ENCODE assay signal across 8 cellular contexts in the genomic region with DNA sequence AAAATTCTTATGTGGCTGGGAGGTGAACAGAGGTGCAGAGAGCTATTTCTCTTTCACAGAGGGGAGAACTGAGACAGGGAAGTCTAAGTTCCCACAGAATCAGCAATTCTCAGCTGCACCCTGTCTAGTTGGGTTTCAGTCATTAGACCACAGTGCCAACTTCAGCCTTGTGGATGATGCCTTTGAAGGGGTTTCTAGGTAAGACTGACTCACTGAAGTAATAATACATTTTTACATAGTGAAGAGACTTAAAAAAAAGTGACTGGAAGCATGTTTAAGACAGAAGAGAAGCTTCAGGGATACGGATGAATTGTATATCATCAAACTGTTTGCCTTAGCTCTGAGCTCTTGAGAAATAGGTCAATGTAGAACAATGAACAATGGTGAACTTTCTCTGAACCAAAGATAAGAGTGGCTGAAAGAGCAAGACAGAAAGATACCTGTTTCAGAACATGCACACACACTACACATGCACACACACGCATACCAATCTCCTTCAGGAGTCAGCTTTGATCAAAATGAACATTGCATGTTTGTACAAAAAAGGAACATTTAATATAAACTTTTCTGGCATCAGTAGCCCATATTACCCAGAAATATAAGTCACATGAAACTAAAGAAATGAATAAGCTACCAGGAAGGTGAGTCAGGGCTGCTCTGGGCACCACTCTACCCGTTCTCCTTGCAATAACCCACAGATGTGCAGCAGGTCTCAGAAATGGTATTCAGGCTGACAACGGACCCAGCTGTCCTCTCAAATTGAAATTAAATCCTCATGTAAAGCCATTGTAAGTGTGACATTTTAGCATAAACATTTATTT. TPM values are rescaled to one million over a fixed set of nuclear protein-coding genes. Genes with fewer than 3 reads are reported as not detected.
DNase-seq lines count a peak whose midpoint lies in the region; ATAC-seq and TF ChIP-seq lines count a peak whose summit lies in the region.

No MANE protein-coding gene starts in this region.

- no peak for TF ChIP-seq CTCF in neutrophil (IDR thresholded peaks at IDR 0.05)
- no peak for TF ChIP-seq CTCF in left ventricle myocardium inferior (IDR thresholded peaks at IDR 0.05; ENCODE audit: borderline replicate concordance)
- no peak for TF ChIP-seq CTCF in GM20000 (IDR thresholded peaks at IDR 0.05; ENCODE audit: extremely low read depth, missing control alignments)

- H3K9me3 ChIP-seq in adipocyte (ENCODE audit: control insufficient read depth, low read length) = no peaks in the 10 kb centered on the region
- no peaks in the 10 kb centered on the region for H3K9me3 ChIP-seq in neutrophil
- H3K9me3 ChIP-seq in left ventricle myocardium inferior (replicated peaks) = no peaks in the 10 kb centered on the region

- ATAC-seq in GM18505 (IDR thresholded peaks at IDR 0.05; ENCODE audit: unreplicated experiment) = peak; percentile 88

- H3K36me3 ChIP-seq in adipocyte (ENCODE audit: control insufficient read depth, insufficient read depth, low read length, severe bottlenecking) = no peaks in the 10 kb centered on the region
- H3K36me3 ChIP-seq in neutrophil = no peaks in the 10 kb centered on the region
- no peaks in the 10 kb centered on the region for H3K36me3 ChIP-seq in left ventricle myocardium inferior

- H3K4me3 ChIP-seq in adipocyte (ENCODE audit: low read length) = no peak overlapping the region
- no peak overlapping the region for H3K4me3 ChIP-seq in neutrophil (ENCODE audit: low read depth in 1 of 2, low read length in 1 of 2)
- no peak overlapping the region for H3K4me3 ChIP-seq in left ventricle myocardium inferior

- no peak for TF ChIP-seq POLR2A in GM18505 (IDR thresholded peaks at IDR 0.05; ENCODE audit: borderline replicate concordance, extremely low read depth, insufficient read depth, insufficient read length)

- H3K4me1 ChIP-seq in adipocyte (ENCODE audit: control insufficient read depth, insufficient read depth, low read length) = no peaks in the 10 kb centered on the region
- peaks cover 15 to 20% of the 10 kb centered on the region in 2 experiments for H3K4me1 ChIP-seq in neutrophil (ENCODE audit: control insufficient read depth in 1 of 2, insufficient read depth in 1 of 2, low read depth in 1 of 2, low read length in 1 of 2)
- H3K4me1 ChIP-seq in left ventricle myocardium inferior = no peaks in the 10 kb centered on the region

- no peak overlapping the region for H3K9ac ChIP-seq in adipocyte (ENCODE audit: low read length)

- H3K27ac ChIP-seq in neutrophil (peak overlapping the region; percentile 39), left ventricle myocardium inferior (replicated peaks) (no peak overlapping the region)

- H3K27me3 ChIP-seq in adipocyte (replicated peaks; ENCODE audit: control insufficient read depth, insufficient read depth, low read length) = no peaks in the 10 kb centered on the region
- no peaks in the 10 kb centered on the region for H3K27me3 ChIP-seq in neutrophil
- H3K27me3 ChIP-seq in left ventricle myocardium inferior (ENCODE audit: low read depth) = peaks cover 5% of the 10 kb centered on the region

- intact Hi-C loops in left ventricle myocardium inferior (cut with micrococcal nuclease) = no loop called here

- peak; percentile 69 for DNase-seq in HPDE6-E6E7 (ENCODE audit: extremely low spot score)
- DNase-seq in adipocyte (ENCODE audit: low read depth) = peak; percentile 28
- DNase-seq in left ventricle myocardium inferior = no peak
- no peak for DNase-seq in GM20000 (ENCODE audit: low spot score)
- DNase-seq in NCI-H345 treated with DMSO at 0.1 percent for 48 hours (lab: John Stamatoyannopoulos, UW; ENCODE audit: unreplicated experiment) = no peak
- DNase-seq in NCI-H748 treated with DMSO at 0.1 percent for 48 hours (lab: John Stamatoyannopoulos, UW) = no peak

RNA-seq across cellular contexts. Expression of a gene that starts 12.6 kb away (rescaled TPM):
- total RNA-seq in left ventricle myocardium inferior = 4.9 TPM

Comparison
In these comparisons a context has a peak if more than half of its experiments do, and no peak if none do; other contexts are left out.
1. DNase-seq: peak in HPDE6-E6E7 (single experiment) and adipocyte (single experiment); none in left ventricle myocardium inferior (single experiment), GM20000 (single experiment), NCI-H345 treated with DMSO at 0.1 percent for 48 hours (single experiment) and NCI-H748 treated with DMSO at 0.1 percent for 48 hours (single experiment).